13 cellular contexts compared by ENCODE assay signal in genomic region chr18:5288517-5288935, GRCh38. TPM values are rescaled to one million over a fixed set of nuclear protein-coding genes. Genes with fewer than 3 reads are reported as not detected.
DNase-seq lines count a peak whose midpoint lies in the region; ATAC-seq and TF ChIP-seq lines count a peak whose summit lies in the region.
"Had no signal": no experiment of that assay in that cellular context is flagged by ENCODE, and none has a peak within 500 bp of the region (broad histone marks: within the 10 kb centered on the region; RNA-seq: fewer than 3 reads in every experiment).

No MANE protein-coding gene starts in this region.

- H3K27ac ChIP-seq in colonic mucosa: no peak overlapping the region
- H3K27ac ChIP-seq: neutrophil had no signal

- H3K27me3 ChIP-seq in colonic mucosa: no peaks in the 10 kb centered on the region
- H3K27me3 ChIP-seq: neutrophil had no signal

- ATAC-seq in GM18505 (IDR thresholded peaks at IDR 0.05; ENCODE audit: unreplicated experiment) (peak; percentile 68), GM19467 (IDR thresholded peaks at IDR 0.05; ENCODE audit: unreplicated experiment) (peak; percentile 87), HG02943 (IDR thresholded peaks at IDR 0.05; ENCODE audit: low read depth, unreplicated experiment) (peak; percentile 77)

- H3K36me3 ChIP-seq in colonic mucosa: no peaks in the 10 kb centered on the region

- H3K27me3 Mint-ChIP-seq in IgD-negative memory B cell: no peaks in the 10 kb centered on the region

- H3K9me3 ChIP-seq in colonic mucosa: no peaks in the 10 kb centered on the region
- H3K9me3 ChIP-seq: neutrophil had no signal

- no peak overlapping the region for H3K4me3 ChIP-seq in colonic mucosa

- intact Hi-C loops in colonic mucosa (cut with DNase I): no loop called here

- no peak for TF ChIP-seq CTCF in colonic mucosa (IDR thresholded peaks at IDR 0.05)

- H3K4me1 ChIP-seq in colonic mucosa: no peaks in the 10 kb centered on the region

- peak overlapping the region in 2 of 3 donors; percentile 3 to 86 for H3K27ac Mint-ChIP-seq in IgD-negative memory B cell

- DNase-seq in GM03348 (ENCODE audit: low spot score): no peak
- DNase-seq in colonic mucosa: no peak
- no peak for DNase-seq in central memory CD4-positive, alpha-beta T cell
- DNase-seq in T-helper 2 cell: no peak
- DNase-seq: effector memory CD4-positive, alpha-beta T cell; MV-4-11; SIG-M5; stimulated activated CD8-positive, alpha-beta memory T cell treated with anti-CD3 and anti-CD28 coated beads, Interleukin-4, amount 100 ng/mL, for 48 hours had no signal

- H3K4me1 Mint-ChIP-seq in IgD-negative memory B cell: peaks cover 16 to 27% (median 21%) of the 10 kb centered on the region in 3 donors

- H3K9me3 Mint-ChIP-seq in IgD-negative memory B cell: no peaks in the 10 kb centered on the region

- peak overlapping the region in 3 of 4 donors; percentile 0 to 90 (median 6) for H3K4me3 Mint-ChIP-seq in IgD-negative memory B cell

- no peak for TF ChIP-seq POLR2A in GM18505 (IDR thresholded peaks at IDR 0.05; ENCODE audit: borderline replicate concordance, extremely low read depth, insufficient read depth, insufficient read length)

- no peak overlapping the region for H3K9ac ChIP-seq in colonic mucosa (ENCODE audit: low read depth in 2 of 2, low read length in 2 of 2)

- H3K36me3 Mint-ChIP-seq in IgD-negative memory B cell: peaks cover 9% of the 10 kb centered on the region

RNA-seq across cellular contexts. Expression of gene ZBTB14, which starts 7.0 kb away (rescaled TPM):
- 12.8 TPM for polyA plus RNA-seq in IgD-negative memory B cell
- total RNA-seq in colonic mucosa: 10 to 100 TPM; 10.7 to 11.8 TPM
